Comparison of ENCODE assay signal across 28 cellular contexts in genomic region chr13:34970961-34971360, GRCh38.
"Had no signal": no experiment of that assay in that cellular context is flagged by ENCODE, and none has a peak within 500 bp of the region (broad histone marks: within the 10 kb centered on the region; RNA-seq: fewer than 3 reads in every experiment).

No MANE protein-coding gene starts in this region.

- H3K9ac ChIP-seq: SK-N-SH had no signal

- DNase-seq: Kasumi-1, KG1, MM.1S, MV-4-11, NCI-H1092, NCI-H1105, NCI-H1417 treated with DMSO at 0.1 percent for 48 hours, NCI-H1436 treated with DMSO at 0.1 percent for 48 hours, NCI-H1694 treated with DMSO at 0.1 percent for 48 hours, NCI-H187 treated with DMSO at 0.1 percent for 48 hours, NCI-H2029, NCI-H2081, NCI-H2171 treated with DMSO at 0.1 percent for 48 hours, NCI-H2227 treated with DMSO at 0.1 percent for 48 hours, NCI-H345, NCI-H446, NCI-H510A treated with DMSO at 0.1 percent for 48 hours, NCI-H524 treated with DMSO at 0.1 percent for 48 hours, NCI-H526 treated with DMSO at 0.1 percent for 48 hours, NCI-H774, OCI-M1, Peyer's patch, Right ventricle myocardium superior, RPMI8226, SHP77 treated with DMSO at 0.1 percent for 48 hours, SK-N-SH, SW 1271 had no signal

- H3K27ac ChIP-seq: Peyer's patch, SJSA1 had no signal

- H3K4me2 ChIP-seq: SK-N-SH had no signal

- H3K36me3 ChIP-seq: Peyer's patch, SJSA1 had no signal

- H3K4me3 ChIP-seq: Peyer's patch, SJSA1 had no signal

- H3K27me3 ChIP-seq: Peyer's patch, SJSA1 had no signal

- H3K4me1 ChIP-seq: Peyer's patch, SJSA1 had no signal

- H3K9me3 ChIP-seq: SJSA1 had no signal
